In genomic region chr19:44498988-44499387, GRCh38 we compare ENCODE assay signal across 10 cellular contexts. TPM values are rescaled to one million over a fixed set of nuclear protein-coding genes. Genes with fewer than 3 reads are reported as not detected.
DNase-seq lines count a peak whose midpoint lies in the region; TF ChIP-seq lines count a peak whose summit lies in the region.
"Had no signal": no experiment of that assay in that cellular context is flagged by ENCODE, and none has a peak within 500 bp of the region (broad histone marks: within the 10 kb centered on the region; RNA-seq: fewer than 3 reads in every experiment).

No MANE protein-coding gene starts in this region.

- H3K9me3 ChIP-seq in HEK293 (ENCODE audit: control insufficient read depth, insufficient read depth, low read depth, low read length) = peaks cover 3% of the 10 kb centered on the region; the same call in 1 of the 2 replicates
- H3K9me3 ChIP-seq in muscle layer of duodenum (ENCODE audit: control insufficient read depth in 1 of 2, low read length in 2 of 2) = peaks cover 33 to 45% of the 10 kb centered on the region in 2 donors

- H3K36me3 ChIP-seq in HEK293 (ENCODE audit: control insufficient read depth in 2 of 2, insufficient read depth in 1 of 2, low read length in 2 of 2) = peaks cover 25 to 52% of the 10 kb centered on the region in 2 experiments
- peaks cover 20 to 47% of the 10 kb centered on the region in 2 donors for H3K36me3 ChIP-seq in muscle layer of duodenum (ENCODE audit: control insufficient read depth in 1 of 2, insufficient read depth in 2 of 2, low read length in 2 of 2)

- DNase-seq in AG09309 (ENCODE audit: low read depth) (no peak), astrocyte of the cerebellum (ENCODE audit: low read depth) (no peak), SK-N-DZ (ENCODE audit: low spot score) (no peak), middle frontal gyrus (ENCODE audit: extremely low spot score, low spot score) (no peak), 8988T (no peak), NCI-H1048 (lab: John Stamatoyannopoulos, UW) (no peak)
- DNase-seq: SHP77; stimulated activated CD4-positive, alpha-beta T cell treated with anti-CD3 and anti-CD28 coated beads, Interleukin-2, amount 100 ng/mL, for 24 hours had no signal

- H3K4me1 ChIP-seq in HEK293 (ENCODE audit: control insufficient read depth, insufficient read depth, low read length) = no peaks in the 10 kb centered on the region
- H3K4me1 ChIP-seq in muscle layer of duodenum (ENCODE audit: control insufficient read depth in 1 of 2, insufficient read depth in 2 of 2, low read length in 2 of 2) = peaks cover 5 to 19% of the 10 kb centered on the region in 2 donors

- in situ Hi-C loops in astrocyte of the cerebellum (cut with HindIII; ENCODE audit: low sequenced_read_pairs) = no loop called here

- TF ChIP-seq CTCF in AG09309 (IDR thresholded peaks at IDR 0.05; ENCODE audit: control insufficient read depth, insufficient read depth, low read depth, low read length, missing control alignments) (no peak), HEK293 (tag by site-specific recombination; IDR thresholded peaks at IDR 0.05) (no peak), astrocyte of the cerebellum (IDR thresholded peaks at IDR 0.05; ENCODE audit: low read depth, low read length, missing control alignments) (no peak)

- CTCF ChIA-PET in HEK293 (lab: Yijun Ruan, JAX) = no interaction called here

- no peaks in the 10 kb centered on the region for H3K27me3 ChIP-seq in muscle layer of duodenum (ENCODE audit: low read depth, low read length)

- H3K27ac ChIP-seq in HEK293 (ENCODE audit: extremely low read depth, low read depth, low read length) (no peak overlapping the region), muscle layer of duodenum (ENCODE audit: low read length) (no peak overlapping the region)

- POLR2A ChIA-PET in HEK293 (lab: Yijun Ruan, JAX) = interaction anchor here (2.7 kb wide), 1 partner anchor 8 kb away, joined by 13 read pairs; no protein-coding TSS in a partner anchor

- H3K4me3 ChIP-seq in AG09309 (ENCODE audit: control insufficient read depth, low read depth, low read length) = peak overlapping the region; percentile 87; the same call in 1 of the 2 replicates
- peak overlapping the region; percentile 78; the same call in 1 of the 2 replicates for H3K4me3 ChIP-seq in HEK293 (ENCODE audit: low read depth, low read length)
- peak overlapping the region; percentile 97 for H3K4me3 ChIP-seq in astrocyte of the cerebellum (ENCODE audit: low read depth, low read length)
- H3K4me3 ChIP-seq in muscle layer of duodenum (ENCODE audit: low read depth in 1 of 2, low read length in 2 of 2) = peak overlapping the region; percentile 93 to 97

TF ChIP-seq in HEK293, 187 proteins besides CTCF, POLR2A, EP300 and RAD21:
- TF ChIP-seq ZNF239 (tag by site-specific recombination; IDR thresholded peaks at IDR 0.05) = no peak
- no peak for TF ChIP-seq PATZ1 (tag by site-specific recombination; IDR thresholded peaks at IDR 0.05)
- TF ChIP-seq ZBTB6 (tag by site-specific recombination; IDR thresholded peaks at IDR 0.05) = peak; percentile 57; the same call in 1 of the 2 replicates
- no peak for TF ChIP-seq ZBTB21 (tag by site-specific recombination; IDR thresholded peaks at IDR 0.05)
- no peak for TF ChIP-seq SCRT2 (tag by site-specific recombination; IDR thresholded peaks at IDR 0.05)

RNA-seq across cellular contexts. Expression of gene ZNF180, which starts 1.3 kb away (rescaled TPM):
- polyA plus RNA-seq in SK-N-DZ (2014; cell fraction: cytosol; rRNA removed) = 6.3 and 10.4 TPM in 2 replicates
- polyA plus RNA-seq in SK-N-DZ (2014; cell fraction: nucleus; rRNA removed) = 11.9 and 17.7 TPM in 2 replicates

RNA-seq across cellular contexts. Expression of gene CEACAM20, which starts 30.5 kb away (rescaled TPM):
- not detected in 2 replicates for polyA plus RNA-seq in SK-N-DZ (2014; cell fraction: cytosol; rRNA removed)
- polyA plus RNA-seq in SK-N-DZ (2014; cell fraction: nucleus; rRNA removed) = not detected in 2 replicates

RNA-seq across cellular contexts. Expression of gene ZNF229, which starts 50.7 kb away (rescaled TPM):
- polyA plus RNA-seq in SK-N-DZ (2014; cell fraction: cytosol; rRNA removed) = 8.8 and 10.6 TPM in 2 replicates
- polyA plus RNA-seq in SK-N-DZ (2014; cell fraction: nucleus; rRNA removed) = 8.2 and 8.8 TPM in 2 replicates
